ENCODE assay signal across 10 cellular contexts in genomic region chr18:12862467-12862866, GRCh38. TPM values are rescaled to one million over a fixed set of nuclear protein-coding genes. Genes with fewer than 3 reads are reported as not detected.
DNase-seq lines count a peak whose midpoint lies in the region; ATAC-seq, FAIRE-seq and TF ChIP-seq lines count a peak whose summit lies in the region.
"Had no signal": no experiment of that assay in that cellular context is flagged by ENCODE, and none has a peak within 500 bp of the region (broad histone marks: within the 10 kb centered on the region; RNA-seq: fewer than 3 reads in every experiment).

No MANE protein-coding gene starts in this region.

- no peak for FAIRE-seq in small intestine (lab: Jason Lieb, UNC)
- FAIRE-seq: islet of Langerhans had no signal

- peaks cover 86% of the 10 kb centered on the region for H3K79me2 ChIP-seq in PC-3 (ENCODE audit: low read length)

- peaks cover 23% of the 10 kb centered on the region for H3K4me1 ChIP-seq in PC-3 (ENCODE audit: insufficient read depth, low read length)
- H3K4me1 ChIP-seq in small intestine (ENCODE audit: control insufficient read depth in 2 of 2, insufficient read depth in 1 of 2, low read depth in 1 of 2, low read length in 1 of 2) = peaks cover 0 to 3% of the 10 kb centered on the region in 2 donors

- BruUV-seq in PC-3 (replicated peaks; lab: Mats Ljungman, UMichigan) = no TSS peak

- H3K27ac ChIP-seq in PC-3 (ENCODE audit: low read length) = peak overlapping the region; percentile 72
- H3K27ac ChIP-seq in small intestine (ENCODE audit: low read depth in 1 of 2, low read length in 1 of 2) = peak overlapping the region; percentile 37 to 44

- peaks cover 5% of the 10 kb centered on the region; the same call in 1 of the 2 replicates for H3K36me3 ChIP-seq in PC-3 (ENCODE audit: low read depth, low read length)
- no peaks in the 10 kb centered on the region for H3K36me3 ChIP-seq in small intestine (ENCODE audit: control insufficient read depth in 2 of 2, insufficient read depth in 2 of 2, low read length in 2 of 2)

- WGBS in small intestine, 3 donors = 19 to 47% (median 26%) methylated on average over 2 of the region's 2 CpGs

- no peak overlapping the region for H3K9ac ChIP-seq in PC-3 (ENCODE audit: low read length)

- POLR2A ChIA-PET in PC-3 (lab: Charles Lee; ENCODE audit: unreplicated experiment) = interaction anchor here (0.5 to 0.6 kb wide), 2 partner anchors 21 to 1237 kb away, joined by 3 to 5 read pairs; no protein-coding TSS in a partner anchor

- peak overlapping the region; percentile 30 for H3K4me2 ChIP-seq in PC-3 (ENCODE audit: low read length)

- no peaks in the 10 kb centered on the region for H3K9me2 ChIP-seq in PC-3 (replicated peaks; ENCODE audit: low read length)

- H3F3A ChIP-seq in PC-3 (ENCODE audit: low read length, unreplicated experiment) = no peaks in the 10 kb centered on the region

- intact Hi-C loops in PC-3 (cut with micrococcal nuclease) = loop anchor here (2.0 kb wide), 1 partner anchor 20 kb away; no protein-coding TSS in a partner anchor

- no peak overlapping the region for H2AFZ ChIP-seq in PC-3 (ENCODE audit: low read length)

- no peaks in the 10 kb centered on the region for H3K27me3 ChIP-seq in PC-3 (ENCODE audit: low read length)
- no peaks in the 10 kb centered on the region for H3K27me3 ChIP-seq in small intestine (ENCODE audit: control insufficient read depth in 2 of 2, insufficient read depth in 2 of 2, low read length in 2 of 2)

- DNase-seq in DMS53 (lab: John Stamatoyannopoulos, UW) (peak; percentile 35), DMS53 treated with DMSO at 0.1 percent for 48 hours (lab: John Stamatoyannopoulos, UW; ENCODE audit: unreplicated experiment) (no peak), PC-3 (peak; percentile 82), iPS DF 4.7 (ENCODE audit: extremely low read depth, low spot score) (peak; percentile 89), small intestine (peak; percentile 84), NCI-H82 treated with DMSO at 0.1 percent for 48 hours (lab: John Stamatoyannopoulos, UW; ENCODE audit: unreplicated experiment) (no peak), GM03348 (ENCODE audit: low spot score) (no peak)
- DNase-seq in effector CD4-positive, alpha-beta T cell = no peak
- DNase-seq: 8988T had no signal

- peak; percentile 72 for ATAC-seq in PC-3

- no peaks in the 10 kb centered on the region for H3K9me3 ChIP-seq in PC-3 (ENCODE audit: low read length)
- H3K9me3 ChIP-seq in small intestine (ENCODE audit: control insufficient read depth, low read depth) = no peaks in the 10 kb centered on the region

- no peak for TF ChIP-seq CTCF in PC-3 (conservative IDR thresholded peaks at IDR 0.05; ENCODE audit: low read depth, low read length)

- CTCF ChIA-PET in PC-3 (lab: Charles Lee) = no interaction called here

- peaks cover 7% of the 10 kb centered on the region; the same call in 1 of the 2 replicates for H4K20me1 ChIP-seq in PC-3 (ENCODE audit: low read length)

- H3K4me3 ChIP-seq in PC-3 (ENCODE audit: low read length) = no peak overlapping the region
- H3K4me3 ChIP-seq in small intestine (ENCODE audit: low read depth in 1 of 2, low read length in 2 of 2) = no peak overlapping the region

RNA-seq across cellular contexts. Expression of gene PTPN2, which starts 21.6 kb away (rescaled TPM):
- 59.8 and 62.4 TPM in 2 replicates for total RNA-seq in PC-3 (2014; rRNA removed)
- polyA plus RNA-seq in small intestine = 10 to 100 TPM; 25.7 to 32.0 (median 30.3) TPM

Comparison
In these comparisons a context has a peak if more than half of its experiments do, and no peak if none do; other contexts are left out.
1. DNase-seq: peak in DMS53 (single experiment), PC-3 (single experiment), iPS DF 4.7 (single experiment) and small intestine (single experiment); none in DMS53 treated with DMSO at 0.1 percent for 48 hours (single experiment), NCI-H82 treated with DMSO at 0.1 percent for 48 hours (single experiment), GM03348 (single experiment) and effector CD4-positive, alpha-beta T cell (single experiment).